1 cellular context compared by ENCODE assay signal in genomic region chr5:153659337-153659736, GRCh38.
TF ChIP-seq lines count a peak whose summit lies in the region.

No MANE protein-coding gene starts in this region.

TF ChIP-seq in SK-N-SH treated with all-trans-retinoic acid at 6 μM for 48 hours, 23 proteins besides CTCF, POLR2A, EP300 and RAD21 (continued from another document):
- TF ChIP-seq CSRNP3 (CRISPR knock-in tag; IDR thresholded peaks at IDR 0.05) (no peak), BACH2 (CRISPR knock-in tag; IDR thresholded peaks at IDR 0.05; ENCODE audit: borderline replicate concordance) (no peak)
